ENCODE assay signal across 8 cellular contexts in the genomic region with DNA sequence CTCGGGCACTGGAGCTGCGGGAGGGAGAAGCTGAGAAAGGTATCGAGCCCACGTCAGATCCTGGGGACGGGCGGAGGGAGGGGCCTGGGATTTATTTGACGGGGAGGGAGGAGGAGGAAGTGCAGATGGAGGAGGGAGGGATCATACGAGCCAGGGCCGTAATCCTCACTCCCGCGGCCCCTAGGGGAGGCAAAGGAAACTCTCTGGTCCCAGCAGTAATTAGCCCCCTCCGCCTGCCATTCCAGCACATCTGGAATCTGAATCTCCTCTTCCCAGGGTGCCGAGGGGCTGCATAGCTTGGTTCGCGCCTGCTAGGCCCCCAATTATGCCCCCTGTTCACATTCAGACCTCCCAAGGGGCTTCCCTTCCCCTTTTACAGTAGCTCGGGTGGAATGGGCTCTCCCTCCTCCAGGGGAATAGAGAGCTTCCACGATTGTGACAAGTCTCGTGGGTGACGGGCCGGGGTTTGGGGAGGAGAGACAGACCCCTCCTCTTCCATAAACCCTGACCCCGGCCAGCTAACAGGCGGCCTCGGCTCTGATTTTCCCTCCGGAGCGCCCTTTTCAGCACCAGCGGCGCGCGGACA. TPM values are rescaled to one million over a fixed set of nuclear protein-coding genes. Genes with fewer than 3 reads are reported as not detected.
DNase-seq lines count a peak whose midpoint lies in the region; ATAC-seq, FAIRE-seq and TF ChIP-seq lines count a peak whose summit lies in the region.

TSS of gene SEZ6L2 (minus strand) at position 35 of the 586 bp plus-strand sequence. CDS start 531 bp downstream, outside the sequence.

- 1 to 2% methylated on average over 29 of the region's 29 CpGs for WGBS in sigmoid colon, 2 donors

- intact Hi-C loops in sigmoid colon (cut with DNase I): loop anchor here (2.0 kb wide), 1 partner anchor 25 kb away; no protein-coding TSS in a partner anchor

- H3K36me3 ChIP-seq in DOHH2 (ENCODE audit: control insufficient read depth, low read length) (no peaks in the 10 kb centered on the region), Karpas-422 (ENCODE audit: insufficient read depth, low read length) (no peaks in the 10 kb centered on the region), iPS-20b (ENCODE audit: insufficient read depth, low read depth, low read length) (peaks cover 5% of the 10 kb centered on the region; the same call in 1 of the 2 replicates), sigmoid colon (no peaks in the 10 kb centered on the region)

- peaks cover 11% of the 10 kb centered on the region for H3K27me3 Mint-ChIP-seq in brain

- no peaks in the 10 kb centered on the region for H3K9me3 ChIP-seq in DOHH2 (ENCODE audit: control insufficient read depth, insufficient read depth, low read length)
- H3K9me3 ChIP-seq in Karpas-422 (ENCODE audit: low read length): no peaks in the 10 kb centered on the region
- no peaks in the 10 kb centered on the region for H3K9me3 ChIP-seq in iPS-20b (ENCODE audit: insufficient read depth, low read depth, low read length)
- H3K9me3 ChIP-seq in sigmoid colon: no peaks in the 10 kb centered on the region

- ATAC-seq in GM21515 (IDR thresholded peaks at IDR 0.05; ENCODE audit: unreplicated experiment): no peak

- H3K4me1 ChIP-seq in DOHH2 (ENCODE audit: control insufficient read depth, low read length): peaks cover 10% of the 10 kb centered on the region
- H3K4me1 ChIP-seq in Karpas-422 (ENCODE audit: low read length): peaks cover 15% of the 10 kb centered on the region
- 0 out of 2 replicates have a peak, but pooled peaks cover 2% of the 10 kb centered on the region for H3K4me1 ChIP-seq in iPS-20b (ENCODE audit: insufficient read depth, low read length)
- peaks cover 0 to 20% (median 13%) of the 10 kb centered on the region in 4 donors for H3K4me1 ChIP-seq in sigmoid colon

- no peaks in the 10 kb centered on the region for H3F3A ChIP-seq in DOHH2 (ENCODE audit: control insufficient read depth, insufficient read depth)

- H3K79me2 ChIP-seq in DOHH2 (ENCODE audit: control insufficient read depth, low read length) (no peaks in the 10 kb centered on the region), Karpas-422 (ENCODE audit: low read length) (no peaks in the 10 kb centered on the region)

- H2AFZ ChIP-seq in Karpas-422 (ENCODE audit: low read length): peak within 1 kb of the TSS; percentile 96

- H3K4me3 ChIP-seq in DOHH2 (ENCODE audit: low read length) (peak within 1 kb of the TSS; percentile 76), Karpas-422 (ENCODE audit: low read length) (peak within 1 kb of the TSS; percentile 69), iPS-20b (ENCODE audit: low read length) (peak within 1 kb of the TSS; percentile 93), sigmoid colon (peak within 1 kb of the TSS; percentile 24 to 56 (median 50))

- H3K4me1 Mint-ChIP-seq in brain: peaks cover 51% of the 10 kb centered on the region

- H3K36me3 Mint-ChIP-seq in brain: peaks cover 12% of the 10 kb centered on the region

- TF ChIP-seq EP300 in sigmoid colon (IDR thresholded peaks at IDR 0.05): no peak

- H3K27me3 ChIP-seq in DOHH2 (ENCODE audit: control insufficient read depth, low read length): peaks cover 26% of the 10 kb centered on the region
- H3K27me3 ChIP-seq in Karpas-422 (ENCODE audit: low read length): no peaks in the 10 kb centered on the region
- no peaks in the 10 kb centered on the region for H3K27me3 ChIP-seq in iPS-20b (ENCODE audit: insufficient read depth, low read length)
- peaks cover 12 to 40% (median 26%) of the 10 kb centered on the region in 3 donors for H3K27me3 ChIP-seq in sigmoid colon

- H3K9ac ChIP-seq in Karpas-422 (ENCODE audit: low read length) (peak within 1 kb of the TSS; percentile 64), iPS-20b (ENCODE audit: low read depth, low read length) (peak within 1 kb of the TSS; percentile 79; the same call in 1 of the 2 replicates)

- no peak for TF ChIP-seq POLR2A in sigmoid colon (IDR thresholded peaks at IDR 0.05)

- DNase-seq in Karpas-422 (peak; percentile 75), RCC 7860 (ENCODE audit: low spot score) (peak; percentile 81), sigmoid colon (no peak), GM19240 (ENCODE audit: insufficient read length, low spot score) (no peak)

- TF ChIP-seq CTCF in DOHH2 (IDR thresholded peaks at IDR 0.05; ENCODE audit: low read depth, low read length, poor library complexity, severe bottlenecking) (no peak), brain (conservative IDR thresholded peaks at IDR 0.05) (peak; percentile 49 to 51), sigmoid colon (IDR thresholded peaks at IDR 0.05) (no peak)

- H3K27ac Mint-ChIP-seq in brain: peak within 1 kb of the TSS; percentile 89 to 98 (median 96)

- H4K20me1 ChIP-seq in DOHH2 (ENCODE audit: control insufficient read depth, insufficient read depth, low read depth, low read length): no peaks in the 10 kb centered on the region
- H4K20me1 ChIP-seq in Karpas-422 (ENCODE audit: insufficient read depth, low read depth, low read length): no peaks in the 10 kb centered on the region

- no peak within 1 kb of the TSS for H3K27ac ChIP-seq in DOHH2 (ENCODE audit: low read depth, low read length)
- H3K27ac ChIP-seq in Karpas-422 (ENCODE audit: low read length): no peak within 1 kb of the TSS
- H3K27ac ChIP-seq in iPS-20b (ENCODE audit: low read length): no peak within 1 kb of the TSS
- H3K27ac ChIP-seq in sigmoid colon: no peak within 1 kb of the TSS

- peak within 1 kb of the TSS; percentile 91 to 96 (median 93) for H3K4me3 Mint-ChIP-seq in brain

- FAIRE-seq in RCC 7860 (lab: Jason Lieb, UNC): peak; percentile 56

- H3K9me2 ChIP-seq in DOHH2 (replicated peaks; ENCODE audit: control insufficient read depth, low read length) (no peaks in the 10 kb centered on the region), Karpas-422 (replicated peaks; ENCODE audit: insufficient read depth, low read length) (no peaks in the 10 kb centered on the region)

- peak within 1 kb of the TSS; percentile 87 for H3K4me2 ChIP-seq in DOHH2 (ENCODE audit: low read length)
- peak within 1 kb of the TSS; percentile 93 for H3K4me2 ChIP-seq in Karpas-422 (ENCODE audit: low read depth, low read length, poor library complexity, severe bottlenecking)

- peaks cover 0 to 7% (median 0%) of the 10 kb centered on the region in 5 experiments for H3K9me3 Mint-ChIP-seq in brain

RNA-seq across cellular contexts. Expression of gene SEZ6L2, which starts in this region (rescaled TPM):
- 0.04 TPM in 1 of 2 replicates, not detected in the other for total RNA-seq in Karpas-422 (2014; rRNA removed; shearing (Covaris generic); ENCODE audit: low replicate concordance)
- polyA plus RNA-seq in brain (ENCODE audit: insufficient read depth, low read depth, low replicate concordance) (187 TPM), sigmoid colon (1 to 10 TPM in 2 of 3 donors, under 1 TPM in 1; 0.60 to 6.2 (median 1.6) TPM)
- 1 to 10 TPM in 3 of 4 donors, under 1 TPM in 1; 0.66 to 9.1 (median 1.4) TPM for total RNA-seq in sigmoid colon

Comparison
In these comparisons a context has a peak if more than half of its experiments do, and no peak if none do; other contexts are left out.
1. RNA of gene SEZ6L2 (polyA plus RNA-seq): 187 TPM in brain (single experiment); 0.60 to 6.2 TPM in sigmoid colon; every median in the first group is over 10 times any median in the second.
2. Peak in DNase-seq, H3K4me3 ChIP-seq, H3K9ac ChIP-seq and H3K4me2 ChIP-seq in Karpas-422; RNA of the gene not detected or under 1 TPM.
3. CTCF ChIP-seq: peak in brain (2 of 2); none in DOHH2 (single experiment) and sigmoid colon (0 of 4).
4. Peak in every context shown above with its lines, with median percentiles within 50 percentile points of each other: H3K4me3 ChIP-seq.